ENCODE assay signal across 20 cellular contexts in the genomic region with DNA sequence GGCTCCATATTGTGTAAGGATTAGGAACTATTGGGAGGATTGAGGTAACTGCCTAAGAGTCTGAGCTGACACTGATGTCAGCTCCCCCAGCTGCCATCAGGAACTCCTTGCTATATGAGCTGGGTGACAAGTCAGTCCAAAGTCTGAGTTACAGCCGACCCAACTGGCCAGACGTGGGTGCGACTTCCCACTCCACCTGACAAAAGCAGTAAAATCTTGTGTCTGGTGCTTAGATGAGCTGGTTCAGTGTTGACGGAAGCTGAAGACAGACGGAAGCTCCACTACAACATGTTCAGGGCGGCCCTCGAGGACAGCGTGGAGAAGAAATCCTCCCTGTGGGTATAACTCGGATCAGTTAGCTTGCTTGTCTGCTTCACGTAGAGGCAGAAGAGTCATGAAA. TPM values are rescaled to one million over a fixed set of nuclear protein-coding genes. Genes with fewer than 3 reads are reported as not detected.
"Had no signal": no experiment of that assay in that cellular context is flagged by ENCODE, and none has a peak within 500 bp of the region (broad histone marks: within the 10 kb centered on the region; RNA-seq: fewer than 3 reads in every experiment).

No MANE protein-coding gene starts in this region.

- H3K4me3 ChIP-seq: coronary artery, esophagus squamous epithelium, gastroesophageal sphincter, lower lobe of right lung, spleen, thoracic aorta had no signal

- DNase-seq: activated CD4-positive, alpha-beta T cell treated with anti-CD3 and anti-CD28 coated beads, Interleukin-2, amount 50 U/mL, for 48 hours; activated CD8-positive, alpha-beta memory T cell treated with anti-CD3 and anti-CD28 coated beads, Interleukin-2, amount 50 U/mL, for 48 hours; activated naive CD4-positive, alpha-beta T cell treated with anti-CD3 and anti-CD28 coated beads for 36 hours; activated naive CD8-positive, alpha-beta T cell treated with anti-CD3 and anti-CD28 coated beads, Interleukin-2, amount 10 ng/mL, durations not matched to agents 7 days and 5 days; activated T-cell treated with anti-CD3 and anti-CD28 coated beads, Interleukin-2, amount 50 U/mL, for 48 hours; amygdala; endodermal cell; esophagus squamous epithelium; lower lobe of right lung; mesendoderm; naive thymus-derived CD4-positive, alpha-beta T cell; retina; spleen; stimulated activated CD4-positive, alpha-beta T cell treated with anti-CD3 and anti-CD28 coated beads, Interleukin-4, amount 100 ng/mL, for 24 hours; stimulated activated naive CD4-positive, alpha-beta T cell treated with Interleukin-2 at 50 U/mL for 16 hours; T-helper 1 cell had no signal

- H3K9me3 Mint-ChIP-seq: activated naive CD4-positive, alpha-beta T cell treated with anti-CD3 and anti-CD28 coated beads for 36 hours; activated naive CD8-positive, alpha-beta T cell treated with anti-CD3 and anti-CD28 coated beads, Interleukin-2, amount 10 ng/mL, durations not matched to agents 7 days and 5 days; naive thymus-derived CD4-positive, alpha-beta T cell had no signal

- ATAC-seq: gastroesophageal sphincter; lower lobe of right lung; naive thymus-derived CD4-positive, alpha-beta T cell had no signal

- H3K36me3 Mint-ChIP-seq: activated naive CD8-positive, alpha-beta T cell treated with anti-CD3 and anti-CD28 coated beads, Interleukin-2, amount 10 ng/mL, durations not matched to agents 7 days and 5 days had no signal

- H3K27ac Mint-ChIP-seq: activated naive CD4-positive, alpha-beta T cell treated with anti-CD3 and anti-CD28 coated beads for 36 hours; activated naive CD8-positive, alpha-beta T cell treated with anti-CD3 and anti-CD28 coated beads, Interleukin-2, amount 10 ng/mL, durations not matched to agents 7 days and 5 days; endodermal cell had no signal

- H3K27ac ChIP-seq: coronary artery, esophagus squamous epithelium, gastroesophageal sphincter, lower lobe of right lung, spleen, thoracic aorta had no signal

- H3K4me1 Mint-ChIP-seq: endodermal cell had no signal

- H3K4me3 Mint-ChIP-seq: activated naive CD4-positive, alpha-beta T cell treated with anti-CD3 and anti-CD28 coated beads for 36 hours; activated naive CD8-positive, alpha-beta T cell treated with anti-CD3 and anti-CD28 coated beads, Interleukin-2, amount 10 ng/mL, durations not matched to agents 7 days and 5 days; endodermal cell; naive thymus-derived CD4-positive, alpha-beta T cell had no signal

- H3K9me3 ChIP-seq: esophagus squamous epithelium, gastroesophageal sphincter, lower lobe of right lung, spleen, thoracic aorta had no signal

- H3K36me3 ChIP-seq: esophagus squamous epithelium, gastroesophageal sphincter, lower lobe of right lung, spleen, thoracic aorta had no signal

RNA-seq across cellular contexts. Expression of a gene that starts 22.8 kb away (rescaled TPM):
- total RNA-seq: bronchial epithelial cell had no signal
